ENCODE assay signal across 8 cellular contexts in genomic region chrX:38805294-38806053, GRCh38. TPM values are rescaled to one million over a fixed set of nuclear protein-coding genes. Genes with fewer than 3 reads are reported as not detected.
DNase-seq lines count a peak whose midpoint lies in the region; ATAC-seq and TF ChIP-seq lines count a peak whose summit lies in the region.

No MANE protein-coding gene starts in this region.

- H3K4me1 ChIP-seq in neuron (ENCODE audit: insufficient read depth, low read length) (peaks cover 6% of the 10 kb centered on the region), tibial nerve (peaks cover 0 to 42% (median 0%) of the 10 kb centered on the region in 4 donors)

- H3K27me3 ChIP-seq in neuron (ENCODE audit: insufficient read depth, low read length) (no peaks in the 10 kb centered on the region), tibial nerve (no peaks in the 10 kb centered on the region)

- H3K4me3 ChIP-seq in foreskin fibroblast (ENCODE audit: low read depth in 1 of 2, low read length in 2 of 2): peak overlapping the region; percentile 47 to 78
- peak overlapping the region; percentile 51 for H3K4me3 ChIP-seq in neuron (ENCODE audit: low read length)
- H3K4me3 ChIP-seq in tibial nerve: peak overlapping the region; percentile 42 to 71 (median 61)

- WGBS in tibial nerve, 2 donors: 0 to 25% methylated on average over 5 to 39 of the region's 39 CpGs

- peak overlapping the region; percentile 60 to 95 (median 92) for H3K27ac ChIP-seq in tibial nerve

- H3K9me3 ChIP-seq in neuron (ENCODE audit: low read length) (no peaks in the 10 kb centered on the region), tibial nerve (no peaks in the 10 kb centered on the region)

- no peak overlapping the region for H2AFZ ChIP-seq in neuron (ENCODE audit: low read depth, low read length)

- peak; percentile 78 for DNase-seq in GM03348 (ENCODE audit: low spot score)
- peak; percentile 67 for DNase-seq in HK-2 (ENCODE audit: unreplicated experiment)
- DNase-seq in RKO (ENCODE audit: low spot score): peak; percentile 52
- DNase-seq in activated gamma-delta T cell treated with anti-CD3 and anti-CD28 coated beads, Interleukin-2, amount 50 U/mL, for 16 hours (ENCODE audit: low read depth): peak; percentile 22
- peak; percentile 70 to 88 for DNase-seq in foreskin fibroblast
- DNase-seq in tibial nerve (ENCODE audit: low spot score in 2 of 2): peak; percentile 36 to 44

- TF ChIP-seq CTCF in foreskin fibroblast (IDR thresholded peaks at IDR 0.05; ENCODE audit: low read depth, low read length) (no peak), tibial nerve (IDR thresholded peaks at IDR 0.05) (peak in 2 of 5 experiments; percentile 11 to 24)

- TF ChIP-seq EP300 in tibial nerve (IDR thresholded peaks at IDR 0.05): peak in 1 of 2 donors; percentile 75

- TF ChIP-seq POLR2A in tibial nerve (IDR thresholded peaks at IDR 0.05): peak in 1 of 2 donors; percentile 37

- no peak for ATAC-seq in GM19467 (IDR thresholded peaks at IDR 0.05; ENCODE audit: unreplicated experiment)

- H3K36me3 ChIP-seq in neuron (ENCODE audit: insufficient read depth, low read length) (no peaks in the 10 kb centered on the region), tibial nerve (peaks cover 0 to 4% (median 0%) of the 10 kb centered on the region in 3 donors)

RNA-seq across cellular contexts. Expression of gene MID1IP1, which starts 4.2 kb away (rescaled TPM):
- 100 to 1,000 TPM in 2 of 4 donors, 10 to 100 TPM in 2; 67.5 to 153 (median 97.1) TPM for total RNA-seq in tibial nerve

Comparison
In these comparisons a context has a peak if more than half of its experiments do, and no peak if none do; other contexts are left out.
1. DNase-seq: peak in every context shown above with its lines; median percentile 79 in foreskin fibroblast; 78 in GM03348; 67 in HK-2; 52 in RKO; 40 in tibial nerve; 22 in activated gamma-delta T cell treated with anti-CD3 and anti-CD28 coated beads, Interleukin-2, amount 50 U/mL, for 16 hours.